17 cellular contexts compared by ENCODE assay signal in the genomic region with DNA sequence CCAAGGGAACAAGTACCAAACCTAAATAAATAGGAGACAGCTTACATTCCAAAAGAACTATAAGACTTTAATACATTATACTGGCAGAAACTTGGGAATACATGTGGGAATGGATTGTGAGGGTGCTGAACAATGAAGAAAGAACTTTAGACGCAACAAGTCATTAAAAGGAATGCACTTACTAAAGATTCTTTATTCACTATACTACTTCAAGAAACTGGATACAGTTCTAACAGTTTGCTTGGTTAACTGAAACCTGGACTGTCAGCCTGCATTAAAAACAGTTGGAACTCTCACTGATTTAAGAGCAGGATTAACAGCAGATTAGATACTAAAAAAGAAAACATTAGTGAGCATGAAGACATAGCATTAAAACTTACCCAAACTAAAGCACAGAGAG. TPM values are rescaled to one million over a fixed set of nuclear protein-coding genes. Genes with fewer than 3 reads are reported as not detected.
DNase-seq lines count a peak whose midpoint lies in the region; ATAC-seq and TF ChIP-seq lines count a peak whose summit lies in the region.
"Had no signal": no experiment of that assay in that cellular context is flagged by ENCODE, and none has a peak within 500 bp of the region (broad histone marks: within the 10 kb centered on the region; RNA-seq: fewer than 3 reads in every experiment).

No MANE protein-coding gene starts in this region.

- H3K27me3 Mint-ChIP-seq in chondrocyte (ENCODE audit: low read depth), result no peaks in the 10 kb centered on the region
- H3K27me3 Mint-ChIP-seq in nephron (ENCODE audit: low read depth), result no peaks in the 10 kb centered on the region
- peaks cover 9% of the 10 kb centered on the region for H3K27me3 Mint-ChIP-seq in T-helper 2 cell treated with Interferon-gamma antibody and Interleukin-4, amounts not matched to agents 5 μg/mL and 100 μg/mL, for 36 hours (ENCODE audit: low read depth)
- H3K27me3 Mint-ChIP-seq: activated CD4-positive, alpha-beta T cell treated with anti-CD3 and anti-CD28 coated beads for 36 hours had no signal

- H2AFZ ChIP-seq in Loucy (ENCODE audit: low read length), result no peak overlapping the region

- H4K20me1 ChIP-seq in Loucy (ENCODE audit: insufficient read depth, low read length, poor library complexity, severe bottlenecking), result peaks cover 76% of the 10 kb centered on the region

- TF ChIP-seq CTCF in AG04449 (IDR thresholded peaks at IDR 0.05; ENCODE audit: insufficient read depth, low read length, missing control alignments) (no peak), Loucy (conservative IDR thresholded peaks at IDR 0.05; ENCODE audit: low read length) (no peak), chondrocyte (IDR thresholded peaks at IDR 0.05) (no peak), nephron (IDR thresholded peaks at IDR 0.05; ENCODE audit: unreplicated experiment in 3 of 3) (no peak)

- no peak for ATAC-seq in aorta (ENCODE audit: low FRiP score)
- ATAC-seq: activated CD4-positive, alpha-beta T cell treated with anti-CD3 and anti-CD28 coated beads for 36 hours had no signal

- H3K9me3 Mint-ChIP-seq in chondrocyte (ENCODE audit: low read depth), result no peaks in the 10 kb centered on the region
- H3K9me3 Mint-ChIP-seq in nephron, result peaks cover 6% of the 10 kb centered on the region
- no peaks in the 10 kb centered on the region for H3K9me3 Mint-ChIP-seq in T-helper 2 cell treated with Interferon-gamma antibody and Interleukin-4, amounts not matched to agents 5 μg/mL and 100 μg/mL, for 36 hours

- H3K9me3 ChIP-seq in Loucy (ENCODE audit: insufficient read depth, low read depth, low read length) (no peaks in the 10 kb centered on the region), aorta (ENCODE audit: control insufficient read depth, low read length) (no peaks in the 10 kb centered on the region)
- H3K9me3 ChIP-seq: MG63, thoracic aorta had no signal

- no peaks in the 10 kb centered on the region for H3K27me3 ChIP-seq in Loucy (ENCODE audit: insufficient read depth, low read length, poor library complexity, severe bottlenecking)
- no peaks in the 10 kb centered on the region for H3K27me3 ChIP-seq in aorta (ENCODE audit: control insufficient read depth in 1 of 2, insufficient read depth in 2 of 2, low read length in 1 of 2)
- H3K27me3 ChIP-seq: MG63 had no signal

- CTCF ChIA-PET in AG04449 (lab: Yijun Ruan, JAX), result interaction anchor here (1.9 kb wide), 1 partner anchor 12 kb away, joined by 5 read pairs; no protein-coding TSS in a partner anchor

- H3K4me1 Mint-ChIP-seq in chondrocyte (ENCODE audit: low read depth) (peaks cover 68% of the 10 kb centered on the region), nephron (peaks cover 47% of the 10 kb centered on the region)
- H3K4me1 Mint-ChIP-seq in T-helper 2 cell treated with Interferon-gamma antibody and Interleukin-4, amounts not matched to agents 5 μg/mL and 100 μg/mL, for 36 hours (ENCODE audit: low read depth), result peaks cover 6% of the 10 kb centered on the region

- H3K4me1 ChIP-seq in Loucy (ENCODE audit: insufficient read depth, low read length, poor library complexity, severe bottlenecking) (peaks cover 58% of the 10 kb centered on the region), aorta (ENCODE audit: control insufficient read depth in 1 of 2, insufficient read depth in 2 of 2, low read length in 2 of 2) (peaks cover 0 to 5% of the 10 kb centered on the region in 2 donors)

- intact Hi-C loops in aorta (cut with DNase I), result no loop called here

- H3K9ac ChIP-seq in Loucy (ENCODE audit: low read depth, low read length, poor library complexity, severe bottlenecking), result no peak overlapping the region

- H3K27ac ChIP-seq in aorta (ENCODE audit: low read depth in 1 of 2, low read length in 2 of 2), result no peak overlapping the region

- no peaks in the 10 kb centered on the region for H3K9me2 ChIP-seq in Loucy (replicated peaks; ENCODE audit: low read depth, low read length)

- POLR2A ChIA-PET in AG04449 (lab: Yijun Ruan, JAX), result interaction anchor here (1.9 kb wide), 1 partner anchor 12 kb away, joined by 5 read pairs; the partner anchor contains the start of gene CACUL1

- H3K36me3 ChIP-seq in Loucy (ENCODE audit: insufficient read depth, low read length) (no peaks in the 10 kb centered on the region), aorta (ENCODE audit: control insufficient read depth in 1 of 2, insufficient read depth in 2 of 2, low read length in 1 of 2) (no peaks in the 10 kb centered on the region)
- H3K36me3 ChIP-seq: MG63, thoracic aorta had no signal

- no peak overlapping the region for H3K4me3 Mint-ChIP-seq in chondrocyte (ENCODE audit: unreplicated experiment)
- no peak overlapping the region for H3K4me3 Mint-ChIP-seq in nephron
- H3K4me3 Mint-ChIP-seq in T-helper 2 cell treated with Interferon-gamma antibody and Interleukin-4, amounts not matched to agents 5 μg/mL and 100 μg/mL, for 36 hours, result no peak overlapping the region
- H3K4me3 Mint-ChIP-seq: activated CD4-positive, alpha-beta T cell treated with anti-CD3 and anti-CD28 coated beads for 36 hours had no signal

- DNase-seq in AG04449 (ENCODE audit: low read depth, low spot score), result peak; percentile 65
- no peak for DNase-seq in chondrocyte (ENCODE audit: low spot score)
- DNase-seq in T-helper 2 cell treated with Interferon-gamma antibody and Interleukin-4, amounts not matched to agents 5 μg/mL and 100 μg/mL, for 36 hours (ENCODE audit: low spot score), result no peak
- no peak for DNase-seq in midbrain (lab: John Stamatoyannopoulos, UW)
- DNase-seq in aorta, result no peak
- DNase-seq in NCI-H187 treated with DMSO at 0.1 percent for 48 hours (lab: John Stamatoyannopoulos, UW), result no peak
- DNase-seq: activated CD4-positive, alpha-beta T cell treated with anti-CD3 and anti-CD28 coated beads for 36 hours; activated CD8-positive, alpha-beta memory T cell treated with anti-CD3 and anti-CD28 coated beads, Interleukin-2, amount 50 U/mL, for 4 hours; effector CD8-positive, alpha-beta T cell; kidney; MG63; NCI-H2029 treated with DMSO at 0.1 percent for 48 hours; NCI-H524 treated with DMSO at 0.1 percent for 48 hours; T-helper 2 cell had no signal

- H3K27ac Mint-ChIP-seq in chondrocyte (ENCODE audit: unreplicated experiment) (peak overlapping the region; percentile 83), nephron (peak overlapping the region; percentile 14 to 57 (median 15))
- H3K27ac Mint-ChIP-seq in T-helper 2 cell treated with Interferon-gamma antibody and Interleukin-4, amounts not matched to agents 5 μg/mL and 100 μg/mL, for 36 hours, result no peak overlapping the region
- H3K27ac Mint-ChIP-seq: activated CD4-positive, alpha-beta T cell treated with anti-CD3 and anti-CD28 coated beads for 36 hours had no signal

- H3K79me2 ChIP-seq in Loucy (ENCODE audit: insufficient read depth, low read length), result peaks cover 98% of the 10 kb centered on the region

- H3F3A ChIP-seq in Loucy (ENCODE audit: low read depth), result no peaks in the 10 kb centered on the region; the same call in 1 of the 2 replicates

- H3K36me3 Mint-ChIP-seq in chondrocyte (ENCODE audit: low read depth) (no peaks in the 10 kb centered on the region), nephron (ENCODE audit: low read depth) (peaks cover 51% of the 10 kb centered on the region)
- peaks cover 2% of the 10 kb centered on the region for H3K36me3 Mint-ChIP-seq in T-helper 2 cell treated with Interferon-gamma antibody and Interleukin-4, amounts not matched to agents 5 μg/mL and 100 μg/mL, for 36 hours (ENCODE audit: low read depth)

- WGBS in aorta, 2 donors, result 42 to 44% methylated on average over 1 of the region's 1 CpG

- H3K4me2 ChIP-seq in Loucy (ENCODE audit: low read depth, low read length, poor library complexity, severe bottlenecking), result peak overlapping the region; percentile 33

- H3K4me3 ChIP-seq in AG04449 (ENCODE audit: low read depth, low read length) (no peak overlapping the region), Loucy (ENCODE audit: low read length, poor library complexity, severe bottlenecking) (no peak overlapping the region), aorta (ENCODE audit: low read length in 2 of 2) (no peak overlapping the region)
- H3K4me3 ChIP-seq: MG63, thoracic aorta had no signal

RNA-seq across cellular contexts. Expression of gene CACUL1, which starts 12.0 kb away (rescaled TPM):
- total RNA-seq in chondrocyte, result 32.1 to 36.5 TPM (median 32.5 TPM) in 3 replicates
- total RNA-seq in aorta, result 10 to 100 TPM; 39.2 to 48.7 TPM
- polyA plus RNA-seq in aorta, result 1 to 10 TPM; 5.3 to 8.5 TPM
